ENCODE assay signal across 14 cellular contexts in the genomic region with DNA sequence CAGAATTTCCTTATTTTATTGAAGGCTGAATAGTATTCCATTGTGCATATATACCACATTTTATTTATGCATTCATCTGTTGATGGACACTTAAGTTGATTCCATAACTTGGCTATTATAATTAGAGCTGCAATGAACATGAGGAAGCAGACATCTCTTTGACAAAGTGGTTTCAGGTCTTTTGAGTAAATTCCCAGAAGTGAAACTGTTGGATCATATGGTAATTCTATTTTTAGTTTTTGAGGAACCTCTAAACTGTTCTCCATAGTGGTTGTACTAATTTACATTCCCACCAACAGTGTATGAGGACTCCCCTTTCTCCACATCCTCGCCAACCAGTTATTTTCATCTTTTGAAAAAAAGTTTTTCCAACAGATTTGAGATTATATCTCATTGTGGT.
DNase-seq lines count a peak whose midpoint lies in the region; ATAC-seq and TF ChIP-seq lines count a peak whose summit lies in the region.
"Had no signal": no experiment of that assay in that cellular context is flagged by ENCODE, and none has a peak within 500 bp of the region (broad histone marks: within the 10 kb centered on the region; RNA-seq: fewer than 3 reads in every experiment).

No MANE protein-coding gene starts in this region.

- DNase-seq in SKM-1 treated with dmso at 0.1 percent for 144 hours (lab: John Stamatoyannopoulos, UW; ENCODE audit: unreplicated experiment), result peak; percentile 30
- DNase-seq in SKM-1 (lab: John Stamatoyannopoulos, UW; ENCODE audit: unreplicated experiment), result no peak
- peak; percentile 84 for DNase-seq in NOMO-1 treated with DMSO at 0.1 percent for 48 hours (lab: John Stamatoyannopoulos, UW; ENCODE audit: unreplicated experiment)
- peak; percentile 5 for DNase-seq in globus pallidus (ENCODE audit: low spot score)
- no peak for DNase-seq in Caco-2
- no peak for DNase-seq in stimulated activated naive CD8-positive, alpha-beta T cell treated with anti-CD3 and anti-CD28 coated beads, Interleukin-15, amount 100 ng/mL, for 72 hours
- DNase-seq in progenitor cell of endocrine pancreas (ENCODE audit: low spot score, unreplicated experiment), result no peak
- no peak for DNase-seq in psoas muscle
- DNase-seq: CD8-positive, alpha-beta memory T cell; GF-D8; HCEC 1CT had no signal

- H3K27ac Mint-ChIP-seq in Caco-2 (ENCODE audit: unreplicated experiment) (no peak overlapping the region), progenitor cell of endocrine pancreas (no peak overlapping the region)
- H3K27ac Mint-ChIP-seq in stimulated activated naive CD8-positive, alpha-beta T cell treated with anti-CD3 and anti-CD28 coated beads, Interleukin-15, amount 100 ng/mL, for 72 hours, result no peak overlapping the region
- H3K27ac Mint-ChIP-seq: CD8-positive, alpha-beta memory T cell had no signal

- H3K4me1 Mint-ChIP-seq in Caco-2 (ENCODE audit: low read depth, unreplicated experiment) (no peaks in the 10 kb centered on the region), progenitor cell of endocrine pancreas (ENCODE audit: low read depth) (no peaks in the 10 kb centered on the region)
- H3K4me1 Mint-ChIP-seq in stimulated activated naive CD8-positive, alpha-beta T cell treated with anti-CD3 and anti-CD28 coated beads, Interleukin-15, amount 100 ng/mL, for 72 hours, result no peaks in the 10 kb centered on the region
- H3K4me1 Mint-ChIP-seq: CD8-positive, alpha-beta memory T cell had no signal

- no peak for ATAC-seq in stimulated activated naive CD8-positive, alpha-beta T cell treated with anti-CD3 and anti-CD28 coated beads, Interleukin-15, amount 100 ng/mL, for 72 hours
- no peak for ATAC-seq in psoas muscle

- H3K36me3 Mint-ChIP-seq in Caco-2 (ENCODE audit: insufficient read depth, unreplicated experiment), result no peaks in the 10 kb centered on the region
- H3K36me3 Mint-ChIP-seq in progenitor cell of endocrine pancreas (ENCODE audit: insufficient read depth), result no peaks in the 10 kb centered on the region
- H3K36me3 Mint-ChIP-seq: CD14-positive monocyte; CD8-positive, alpha-beta memory T cell had no signal

- 71 to 75% (median 74%) methylated on average over 1 of the region's 1 CpG for WGBS in psoas muscle, 3 donors

- H3K27me3 Mint-ChIP-seq in Caco-2 (ENCODE audit: insufficient read depth, unreplicated experiment) (peaks cover 9% of the 10 kb centered on the region), progenitor cell of endocrine pancreas (no peaks in the 10 kb centered on the region)
- H3K27me3 Mint-ChIP-seq in stimulated activated naive CD8-positive, alpha-beta T cell treated with anti-CD3 and anti-CD28 coated beads, Interleukin-15, amount 100 ng/mL, for 72 hours, result no peaks in the 10 kb centered on the region
- H3K27me3 Mint-ChIP-seq: CD8-positive, alpha-beta memory T cell had no signal

- H3K36me3 ChIP-seq in Caco-2 (ENCODE audit: control insufficient read depth, insufficient read depth, low read length), result no peaks in the 10 kb centered on the region
- no peaks in the 10 kb centered on the region for H3K36me3 ChIP-seq in psoas muscle (ENCODE audit: insufficient read depth in 1 of 2, low read depth in 1 of 2)

- H3K9me3 ChIP-seq in Caco-2, result no peaks in the 10 kb centered on the region
- no peaks in the 10 kb centered on the region for H3K9me3 ChIP-seq in psoas muscle

- intact Hi-C loops in Caco-2 (cut with micrococcal nuclease; ENCODE audit: unreplicated experiment), result no loop called here
- intact Hi-C loops in psoas muscle (cut with DNase I), result no loop called here

- TF ChIP-seq CTCF in Caco-2 (IDR thresholded peaks at IDR 0.05; ENCODE audit: insufficient read depth in 1 of 2, low read depth in 1 of 2, low read length in 1 of 2, severe bottlenecking in 1 of 2, unreplicated experiment in 1 of 2), result no peak
- no peak for TF ChIP-seq CTCF in progenitor cell of endocrine pancreas (IDR thresholded peaks at IDR 0.05; ENCODE audit: unreplicated experiment)
- no peak for TF ChIP-seq CTCF in psoas muscle (IDR thresholded peaks at IDR 0.05)

- H3K4me1 ChIP-seq in Caco-2, result no peaks in the 10 kb centered on the region
- no peaks in the 10 kb centered on the region for H3K4me1 ChIP-seq in psoas muscle

- POLR2A ChIA-PET in Caco-2 (lab: Charles Lee), result no interaction called here

- H3K4me3 Mint-ChIP-seq in Caco-2 (ENCODE audit: unreplicated experiment), result no peak overlapping the region
- no peak overlapping the region for H3K4me3 Mint-ChIP-seq in stimulated activated naive CD8-positive, alpha-beta T cell treated with anti-CD3 and anti-CD28 coated beads, Interleukin-15, amount 100 ng/mL, for 72 hours
- no peak overlapping the region for H3K4me3 Mint-ChIP-seq in progenitor cell of endocrine pancreas (ENCODE audit: low read depth)
- H3K4me3 Mint-ChIP-seq: CD14-positive monocyte; CD8-positive, alpha-beta memory T cell had no signal

- CTCF ChIA-PET in Caco-2 (lab: Charles Lee), result no interaction called here

- H3K9me3 Mint-ChIP-seq in Caco-2 (ENCODE audit: unreplicated experiment), result no peaks in the 10 kb centered on the region
- no peaks in the 10 kb centered on the region for H3K9me3 Mint-ChIP-seq in stimulated activated naive CD8-positive, alpha-beta T cell treated with anti-CD3 and anti-CD28 coated beads, Interleukin-15, amount 100 ng/mL, for 72 hours
- no peaks in the 10 kb centered on the region for H3K9me3 Mint-ChIP-seq in progenitor cell of endocrine pancreas (ENCODE audit: low read depth)

- H3K4me3 ChIP-seq in Caco-2 (ENCODE audit: low read depth, low read length) (no peak overlapping the region), psoas muscle (no peak overlapping the region)

- H3K27me3 ChIP-seq in Caco-2 (replicated peaks; ENCODE audit: control insufficient read depth, insufficient read depth, low read length), result no peaks in the 10 kb centered on the region
- H3K27me3 ChIP-seq in psoas muscle (ENCODE audit: insufficient read depth in 3 of 3, low read length in 2 of 3), result no peaks in the 10 kb centered on the region

- H3K27ac ChIP-seq in psoas muscle, result no peak overlapping the region
- H3K27ac ChIP-seq: 22Rv1, HL-60 had no signal

- BruUV-seq in Caco-2 (replicated peaks; lab: Mats Ljungman, UMichigan), result no TSS peak

Comparison
In these comparisons a context has a peak if more than half of its experiments do, and no peak if none do; other contexts are left out.
1. DNase-seq: peak in SKM-1 treated with dmso at 0.1 percent for 144 hours (single experiment), NOMO-1 treated with DMSO at 0.1 percent for 48 hours (single experiment) and globus pallidus (single experiment); none in SKM-1 (single experiment), Caco-2 (0 of 2), stimulated activated naive CD8-positive, alpha-beta T cell treated with anti-CD3 and anti-CD28 coated beads, Interleukin-15, amount 100 ng/mL, for 72 hours (0 of 2), progenitor cell of endocrine pancreas (single experiment) and psoas muscle (0 of 2).